In genomic region chr1:234221601-234222000, GRCh38 we compare ENCODE assay signal across 19 cellular contexts.
A peak's percentile ranks its signal among the peaks of the same experiment; 100 is the strongest.
DNase-seq lines count a peak whose midpoint lies in the region; TF ChIP-seq lines count a peak whose summit lies in the region.
"Had no signal": no experiment of that assay in that cellular context is flagged by ENCODE, and none has a peak within 500 bp of the region (broad histone marks: within the 10 kb centered on the region; RNA-seq: fewer than 3 reads in every experiment).

No MANE protein-coding gene starts in this region.

- DNase-seq in D341Med (ENCODE audit: low spot score) = peak; percentile 73
- peak; percentile 97 for DNase-seq in NCI-H82 (lab: John Stamatoyannopoulos, UW)
- peak; percentile 78 for DNase-seq in WERI-Rb-1
- peak; percentile 5 for DNase-seq in islet precursor cell
- no peak for DNase-seq in type B pancreatic cell (ENCODE audit: extremely low spot score, unreplicated experiment)
- DNase-seq in activated CD4-positive, alpha-beta T cell treated with anti-CD3 and anti-CD28 coated beads, Interleukin-2, amount 50 U/mL, for 1 hour = no peak
- DNase-seq in MV-4-11 (lab: John Stamatoyannopoulos, UW) = no peak
- DNase-seq: AML-193; Caco-2; Calu3; CD4-positive, alpha-beta T cell; CD8-positive, alpha-beta T cell; DMS79 treated with DMSO at 0.1 percent for 48 hours; GF-D8 had no signal

- H3K27me3 ChIP-seq in WERI-Rb-1 (ENCODE audit: insufficient read depth, low read depth, severe bottlenecking) = no peaks in the 10 kb centered on the region

- H3K27ac ChIP-seq in WERI-Rb-1 = peak overlapping the region; percentile 34
- H3K27ac ChIP-seq: 22Rv1; A549; BLaER1 treated with 17β-estradiol and CSF1 and Interleukin-3, amounts not matched to agents 10 nM and 100 nM; C4-2B had no signal

- TF ChIP-seq CTCF in WERI-Rb-1 (IDR thresholded peaks at IDR 0.05; ENCODE audit: low read depth, low read length) (no peak), type B pancreatic cell (conservative IDR thresholded peaks at IDR 0.05) (no peak)

- H3K4me1 Mint-ChIP-seq in type B pancreatic cell (ENCODE audit: unreplicated experiment) = peaks cover 5% of the 10 kb centered on the region
- H3K4me1 Mint-ChIP-seq: B cell had no signal

- no peaks in the 10 kb centered on the region for H3K36me3 ChIP-seq in WERI-Rb-1
- H3K36me3 ChIP-seq: BLaER1 treated with 17β-estradiol and CSF1 and Interleukin-3, amounts not matched to agents 10 nM and 100 nM had no signal

- peaks cover 29% of the 10 kb centered on the region for H3K27me3 Mint-ChIP-seq in type B pancreatic cell

- H3K4me3 Mint-ChIP-seq in type B pancreatic cell = no peak overlapping the region
- H3K4me3 Mint-ChIP-seq: B cell; CD4-positive, alpha-beta T cell; CD8-positive, alpha-beta T cell had no signal

- H3K9me3 Mint-ChIP-seq in type B pancreatic cell = no peaks in the 10 kb centered on the region
- H3K9me3 Mint-ChIP-seq: CD4-positive, alpha-beta T cell; CD8-positive, alpha-beta T cell had no signal

- no peaks in the 10 kb centered on the region for H3K36me3 Mint-ChIP-seq in type B pancreatic cell
- H3K36me3 Mint-ChIP-seq: CD8-positive, alpha-beta T cell had no signal

- 0 out of 2 replicates have a peak overlapping the region, but pooled peaks have one; percentile 2 for H3K4me3 ChIP-seq in WERI-Rb-1 (ENCODE audit: low read depth, low read length)
- H3K4me3 ChIP-seq: A549; BLaER1 treated with 17β-estradiol and CSF1 and Interleukin-3, amounts not matched to agents 10 nM and 100 nM had no signal

- no peaks in the 10 kb centered on the region for H3K9me3 ChIP-seq in WERI-Rb-1 (ENCODE audit: severe bottlenecking)
- H3K9me3 ChIP-seq: A549, Caco-2 had no signal

- no peak overlapping the region for H3K27ac Mint-ChIP-seq in type B pancreatic cell
- H3K27ac Mint-ChIP-seq: B cell; CD4-positive, alpha-beta T cell; CD8-positive, alpha-beta T cell had no signal

Comparison
In these comparisons a context has a peak if more than half of its experiments do, and no peak if none do; other contexts are left out.
1. DNase-seq: peak in D341Med (single experiment), NCI-H82 (single experiment), WERI-Rb-1 (single experiment) and islet precursor cell (single experiment); none in type B pancreatic cell (single experiment), activated CD4-positive, alpha-beta T cell treated with anti-CD3 and anti-CD28 coated beads, Interleukin-2, amount 50 U/mL, for 1 hour (single experiment) and MV-4-11 (single experiment).